Comparison of ENCODE assay signal across 1 cellular context in genomic region chr10:119755446-119755845, GRCh38.
TF ChIP-seq lines count a peak whose summit lies in the region.

No MANE protein-coding gene starts in this region.

TF ChIP-seq in HepG2, 621 proteins besides CTCF, POLR2A, EP300 and RAD21:
- TF ChIP-seq TP53 (CRISPR knock-in tag; conservative IDR thresholded peaks at IDR 0.05) (no peak), PPARG (CRISPR knock-in tag; conservative IDR thresholded peaks at IDR 0.05) (no peak), ZSCAN20 (CRISPR knock-in tag; IDR thresholded peaks at IDR 0.05; ENCODE audit: borderline replicate concordance) (no peak), GTF2F1 (IDR thresholded peaks at IDR 0.05; ENCODE audit: low read length) (no peak), RFX1 (IDR thresholded peaks at IDR 0.05) (no peak), STAT6 (CRISPR knock-in tag; IDR thresholded peaks at IDR 0.05; ENCODE audit: borderline replicate concordance) (no peak), ZNF20 (CRISPR knock-in tag; IDR thresholded peaks at IDR 0.05) (no peak), ZNF660 (CRISPR knock-in tag; IDR thresholded peaks at IDR 0.05; ENCODE audit: borderline replicate concordance, low read depth) (no peak), ZNF263 (CRISPR knock-in tag; IDR thresholded peaks at IDR 0.05) (no peak), SALL1 (CRISPR knock-in tag; IDR thresholded peaks at IDR 0.05) (no peak), KLF15 (CRISPR knock-in tag; IDR thresholded peaks at IDR 0.05; ENCODE audit: borderline replicate concordance) (no peak), SOX6 (IDR thresholded peaks at IDR 0.05) (no peak), SOX6 (CRISPR knock-in tag; IDR thresholded peaks at IDR 0.05) (no peak)
- TF ChIP-seq, protein P1, sequence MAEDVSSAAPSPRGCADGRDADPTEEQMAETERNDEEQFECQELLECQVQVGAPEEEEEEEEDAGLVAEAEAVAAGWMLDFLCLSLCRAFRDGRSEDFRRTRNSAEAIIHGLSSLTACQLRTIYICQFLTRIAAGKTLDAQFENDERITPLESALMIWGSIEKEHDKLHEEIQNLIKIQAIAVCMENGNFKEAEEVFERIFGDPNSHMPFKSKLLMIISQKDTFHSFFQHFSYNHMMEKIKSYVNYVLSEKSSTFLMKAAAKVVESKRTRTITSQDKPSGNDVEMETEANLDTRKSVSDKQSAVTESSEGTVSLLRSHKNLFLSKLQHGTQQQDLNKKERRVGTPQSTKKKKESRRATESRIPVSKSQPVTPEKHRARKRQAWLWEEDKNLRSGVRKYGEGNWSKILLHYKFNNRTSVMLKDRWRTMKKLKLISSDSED (CRISPR knock-in tag; IDR thresholded peaks at IDR 0.05) = no peak
